In the genomic region with DNA sequence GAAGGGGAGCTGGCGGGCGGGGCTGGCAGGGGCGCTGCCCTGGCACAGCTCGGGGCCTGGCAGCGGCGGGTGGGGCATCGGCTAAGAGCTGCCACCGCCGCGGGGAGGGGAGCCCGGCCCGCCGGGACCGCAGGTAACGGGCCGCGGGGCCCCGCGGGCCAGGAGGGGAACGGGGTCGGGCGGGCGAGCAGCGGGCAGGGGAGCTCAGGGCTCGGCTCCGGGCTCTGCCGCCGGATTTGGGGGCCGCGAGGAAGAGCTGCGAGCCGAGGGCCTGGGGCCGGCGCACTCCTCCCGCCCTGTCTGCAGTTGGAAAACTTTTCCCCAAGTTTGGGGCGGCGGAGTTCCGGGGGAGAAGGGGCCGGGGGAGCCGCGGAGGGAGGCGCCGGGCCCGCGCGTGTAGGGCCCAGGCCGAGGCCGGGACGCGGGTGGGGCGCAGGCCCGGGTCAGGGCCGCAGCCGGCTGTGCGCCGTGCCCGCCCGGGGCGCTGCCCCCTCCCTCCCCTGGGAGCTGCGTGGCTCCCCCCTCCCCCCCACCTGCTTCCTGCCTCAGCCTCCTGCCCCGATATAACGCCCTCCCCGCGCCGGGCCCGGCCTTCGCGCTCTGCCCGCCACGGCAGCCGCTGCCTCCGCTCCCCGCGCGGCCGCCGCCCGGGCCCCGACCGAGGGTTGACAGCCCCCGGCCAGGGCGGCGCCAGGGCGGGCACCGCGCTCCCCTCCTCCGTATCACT, we compare ENCODE assay signal across 2 cellular contexts.
TF ChIP-seq lines count a peak whose summit lies in the region.

No MANE protein-coding gene starts in this region.

TF ChIP-seq in SK-N-SH, 30 proteins besides CTCF, POLR2A, EP300 and RAD21 (continued from another document):
- TF ChIP-seq, protein P1, sequence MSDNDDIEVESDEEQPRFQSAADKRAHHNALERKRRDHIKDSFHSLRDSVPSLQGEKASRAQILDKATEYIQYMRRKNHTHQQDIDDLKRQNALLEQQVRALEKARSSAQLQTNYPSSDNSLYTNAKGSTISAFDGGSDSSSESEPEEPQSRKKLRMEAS (IDR thresholded peaks at IDR 0.05; ENCODE audit: low read depth), result no peak
- TF ChIP-seq TCF12 (IDR thresholded peaks at IDR 0.05) (no peak), GATA2 (CRISPR knock-in tag; IDR thresholded peaks at IDR 0.05) (no peak), RXRA (IDR thresholded peaks at IDR 0.05; ENCODE audit: borderline replicate concordance, low read depth) (no peak), CHD2 (IDR thresholded peaks at IDR 0.05; ENCODE audit: low read length, partially characterized antibody) (no peak), SMC3 (IDR thresholded peaks at IDR 0.05; ENCODE audit: low read depth, low read length) (no peak), TEAD4 (IDR thresholded peaks at IDR 0.05; ENCODE audit: borderline replicate concordance, insufficient read depth) (no peak), TAF1 (IDR thresholded peaks at IDR 0.05; ENCODE audit: borderline replicate concordance, low read depth, low read length) (no peak)
- TF ChIP-seq, protein P2, sequence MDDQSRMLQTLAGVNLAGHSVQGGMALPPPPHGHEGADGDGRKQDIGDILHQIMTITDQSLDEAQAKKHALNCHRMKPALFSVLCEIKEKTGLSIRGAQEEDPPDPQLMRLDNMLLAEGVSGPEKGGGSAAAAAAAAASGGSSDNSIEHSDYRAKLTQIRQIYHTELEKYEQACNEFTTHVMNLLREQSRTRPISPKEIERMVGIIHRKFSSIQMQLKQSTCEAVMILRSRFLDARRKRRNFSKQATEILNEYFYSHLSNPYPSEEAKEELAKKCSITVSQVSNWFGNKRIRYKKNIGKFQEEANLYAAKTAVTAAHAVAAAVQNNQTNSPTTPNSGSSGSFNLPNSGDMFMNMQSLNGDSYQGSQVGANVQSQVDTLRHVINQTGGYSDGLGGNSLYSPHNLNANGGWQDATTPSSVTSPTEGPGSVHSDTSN (IDR thresholded peaks at IDR 0.05), result no peak
- TF ChIP-seq, protein P3, sequence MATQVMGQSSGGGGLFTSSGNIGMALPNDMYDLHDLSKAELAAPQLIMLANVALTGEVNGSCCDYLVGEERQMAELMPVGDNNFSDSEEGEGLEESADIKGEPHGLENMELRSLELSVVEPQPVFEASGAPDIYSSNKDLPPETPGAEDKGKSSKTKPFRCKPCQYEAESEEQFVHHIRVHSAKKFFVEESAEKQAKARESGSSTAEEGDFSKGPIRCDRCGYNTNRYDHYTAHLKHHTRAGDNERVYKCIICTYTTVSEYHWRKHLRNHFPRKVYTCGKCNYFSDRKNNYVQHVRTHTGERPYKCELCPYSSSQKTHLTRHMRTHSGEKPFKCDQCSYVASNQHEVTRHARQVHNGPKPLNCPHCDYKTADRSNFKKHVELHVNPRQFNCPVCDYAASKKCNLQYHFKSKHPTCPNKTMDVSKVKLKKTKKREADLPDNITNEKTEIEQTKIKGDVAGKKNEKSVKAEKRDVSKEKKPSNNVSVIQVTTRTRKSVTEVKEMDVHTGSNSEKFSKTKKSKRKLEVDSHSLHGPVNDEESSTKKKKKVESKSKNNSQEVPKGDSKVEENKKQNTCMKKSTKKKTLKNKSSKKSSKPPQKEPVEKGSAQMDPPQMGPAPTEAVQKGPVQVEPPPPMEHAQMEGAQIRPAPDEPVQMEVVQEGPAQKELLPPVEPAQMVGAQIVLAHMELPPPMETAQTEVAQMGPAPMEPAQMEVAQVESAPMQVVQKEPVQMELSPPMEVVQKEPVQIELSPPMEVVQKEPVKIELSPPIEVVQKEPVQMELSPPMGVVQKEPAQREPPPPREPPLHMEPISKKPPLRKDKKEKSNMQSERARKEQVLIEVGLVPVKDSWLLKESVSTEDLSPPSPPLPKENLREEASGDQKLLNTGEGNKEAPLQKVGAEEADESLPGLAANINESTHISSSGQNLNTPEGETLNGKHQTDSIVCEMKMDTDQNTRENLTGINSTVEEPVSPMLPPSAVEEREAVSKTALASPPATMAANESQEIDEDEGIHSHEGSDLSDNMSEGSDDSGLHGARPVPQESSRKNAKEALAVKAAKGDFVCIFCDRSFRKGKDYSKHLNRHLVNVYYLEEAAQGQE (IDR thresholded peaks at IDR 0.05; ENCODE audit: low read depth, low read length), result no peak

TF ChIP-seq in SK-N-SH treated with all-trans-retinoic acid at 6 μM for 48 hours, 23 proteins besides CTCF, POLR2A, EP300 and RAD21 (continued from another document):
- TF ChIP-seq TOX (CRISPR knock-in tag; IDR thresholded peaks at IDR 0.05; ENCODE audit: borderline replicate concordance) (no peak), ESRRG (CRISPR knock-in tag; IDR thresholded peaks at IDR 0.05) (no peak), SNAI2 (CRISPR knock-in tag; IDR thresholded peaks at IDR 0.05) (no peak), ZNF8 (CRISPR knock-in tag; IDR thresholded peaks at IDR 0.05) (no peak), TCF4 (CRISPR knock-in tag; IDR thresholded peaks at IDR 0.05; ENCODE audit: borderline replicate concordance) (no peak), PPARA (CRISPR knock-in tag; IDR thresholded peaks at IDR 0.05; ENCODE audit: borderline replicate concordance) (no peak), ZNF565 (CRISPR knock-in tag; conservative IDR thresholded peaks at IDR 0.05; ENCODE audit: low read depth) (no peak)
- TF ChIP-seq, protein P4, sequence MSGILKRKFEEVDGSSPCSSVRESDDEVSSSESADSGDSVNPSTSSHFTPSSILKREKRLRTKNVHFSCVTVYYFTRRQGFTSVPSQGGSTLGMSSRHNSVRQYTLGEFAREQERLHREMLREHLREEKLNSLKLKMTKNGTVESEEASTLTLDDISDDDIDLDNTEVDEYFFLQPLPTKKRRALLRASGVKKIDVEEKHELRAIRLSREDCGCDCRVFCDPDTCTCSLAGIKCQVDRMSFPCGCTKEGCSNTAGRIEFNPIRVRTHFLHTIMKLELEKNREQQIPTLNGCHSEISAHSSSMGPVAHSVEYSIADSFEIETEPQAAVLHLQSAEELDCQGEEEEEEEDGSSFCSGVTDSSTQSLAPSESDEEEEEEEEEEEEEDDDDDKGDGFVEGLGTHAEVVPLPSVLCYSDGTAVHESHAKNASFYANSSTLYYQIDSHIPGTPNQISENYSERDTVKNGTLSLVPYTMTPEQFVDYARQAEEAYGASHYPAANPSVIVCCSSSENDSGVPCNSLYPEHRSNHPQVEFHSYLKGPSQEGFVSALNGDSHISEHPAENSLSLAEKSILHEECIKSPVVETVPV (CRISPR knock-in tag; IDR thresholded peaks at IDR 0.05), result no peak
- TF ChIP-seq, protein P5, sequence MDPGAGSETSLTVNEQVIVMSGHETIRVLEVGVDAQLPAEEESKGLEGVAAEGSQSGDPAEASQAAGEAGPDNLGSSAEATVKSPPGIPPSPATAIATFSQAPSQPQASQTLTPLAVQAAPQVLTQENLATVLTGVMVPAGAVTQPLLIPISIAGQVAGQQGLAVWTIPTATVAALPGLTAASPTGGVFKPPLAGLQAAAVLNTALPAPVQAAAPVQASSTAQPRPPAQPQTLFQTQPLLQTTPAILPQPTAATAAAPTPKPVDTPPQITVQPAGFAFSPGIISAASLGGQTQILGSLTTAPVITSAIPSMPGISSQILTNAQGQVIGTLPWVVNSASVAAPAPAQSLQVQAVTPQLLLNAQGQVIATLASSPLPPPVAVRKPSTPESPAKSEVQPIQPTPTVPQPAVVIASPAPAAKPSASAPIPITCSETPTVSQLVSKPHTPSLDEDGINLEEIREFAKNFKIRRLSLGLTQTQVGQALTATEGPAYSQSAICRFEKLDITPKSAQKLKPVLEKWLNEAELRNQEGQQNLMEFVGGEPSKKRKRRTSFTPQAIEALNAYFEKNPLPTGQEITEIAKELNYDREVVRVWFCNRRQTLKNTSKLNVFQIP (CRISPR knock-in tag; IDR thresholded peaks at IDR 0.05; ENCODE audit: borderline replicate concordance, low read depth), result no peak
- TF ChIP-seq, protein P6, sequence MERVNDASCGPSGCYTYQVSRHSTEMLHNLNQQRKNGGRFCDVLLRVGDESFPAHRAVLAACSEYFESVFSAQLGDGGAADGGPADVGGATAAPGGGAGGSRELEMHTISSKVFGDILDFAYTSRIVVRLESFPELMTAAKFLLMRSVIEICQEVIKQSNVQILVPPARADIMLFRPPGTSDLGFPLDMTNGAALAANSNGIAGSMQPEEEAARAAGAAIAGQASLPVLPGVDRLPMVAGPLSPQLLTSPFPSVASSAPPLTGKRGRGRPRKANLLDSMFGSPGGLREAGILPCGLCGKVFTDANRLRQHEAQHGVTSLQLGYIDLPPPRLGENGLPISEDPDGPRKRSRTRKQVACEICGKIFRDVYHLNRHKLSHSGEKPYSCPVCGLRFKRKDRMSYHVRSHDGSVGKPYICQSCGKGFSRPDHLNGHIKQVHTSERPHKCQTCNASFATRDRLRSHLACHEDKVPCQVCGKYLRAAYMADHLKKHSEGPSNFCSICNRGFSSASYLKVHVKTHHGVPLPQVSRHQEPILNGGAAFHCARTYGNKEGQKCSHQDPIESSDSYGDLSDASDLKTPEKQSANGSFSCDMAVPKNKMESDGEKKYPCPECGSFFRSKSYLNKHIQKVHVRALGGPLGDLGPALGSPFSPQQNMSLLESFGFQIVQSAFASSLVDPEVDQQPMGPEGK (CRISPR knock-in tag; IDR thresholded peaks at IDR 0.05; ENCODE audit: borderline replicate concordance), result no peak
